Comparison of ENCODE assay signal across 11 cellular contexts in the genomic region with DNA sequence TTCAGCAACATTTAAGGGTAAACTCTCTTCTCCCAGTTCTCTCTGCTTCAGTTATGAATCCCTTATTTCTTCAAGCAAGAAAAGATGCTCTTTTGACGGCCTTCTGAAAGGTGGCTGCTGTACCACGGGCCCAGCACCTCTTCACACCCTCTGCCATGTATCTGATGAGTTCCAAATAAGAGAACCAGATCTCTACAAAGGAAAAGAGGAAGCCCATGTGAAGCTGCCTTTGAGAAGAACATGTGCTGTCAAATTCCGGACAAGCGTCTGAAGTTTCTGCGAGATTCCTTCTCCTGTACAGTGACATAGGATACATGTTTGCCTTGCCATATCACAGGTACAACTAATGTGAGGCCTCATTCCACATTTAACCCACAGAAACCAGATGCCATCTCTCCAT. TPM values are rescaled to one million over a fixed set of nuclear protein-coding genes. Genes with fewer than 3 reads are reported as not detected.
DNase-seq lines count a peak whose midpoint lies in the region; ATAC-seq, FAIRE-seq and TF ChIP-seq lines count a peak whose summit lies in the region.
"Had no signal": no experiment of that assay in that cellular context is flagged by ENCODE, and none has a peak within 500 bp of the region (broad histone marks: within the 10 kb centered on the region; RNA-seq: fewer than 3 reads in every experiment).

No MANE protein-coding gene starts in this region.

- peak overlapping the region; percentile 29 for H3K27ac Mint-ChIP-seq in activated naive CD4-positive, alpha-beta T cell treated with anti-CD3 and anti-CD28 coated beads, Interleukin-2, amount 10 ng/mL, durations not matched to agents 7 days and 5 days
- no peak overlapping the region for H3K27ac Mint-ChIP-seq in activated naive CD4-positive, alpha-beta T cell treated with anti-CD3 and anti-CD28 coated beads, Interleukin-2, amount 50 U/mL, for 72 hours
- H3K27ac Mint-ChIP-seq in T-helper 17 cell (peak overlapping the region; percentile 99), immature natural killer cell (peak overlapping the region; percentile 92 to 97 (median 94))

- no peak for ATAC-seq in activated naive CD4-positive, alpha-beta T cell treated with anti-CD3 and anti-CD28 coated beads, Interleukin-2, amount 50 U/mL, for 72 hours
- no peak for ATAC-seq in T-helper 17 cell

- H3K9me3 Mint-ChIP-seq in activated naive CD4-positive, alpha-beta T cell treated with anti-CD3 and anti-CD28 coated beads, Interleukin-2, amount 10 ng/mL, durations not matched to agents 7 days and 5 days: no peaks in the 10 kb centered on the region
- H3K9me3 Mint-ChIP-seq in activated naive CD4-positive, alpha-beta T cell treated with anti-CD3 and anti-CD28 coated beads, Interleukin-2, amount 50 U/mL, for 72 hours: no peaks in the 10 kb centered on the region
- H3K9me3 Mint-ChIP-seq in immature natural killer cell: no peaks in the 10 kb centered on the region

- H3K4me3 ChIP-seq in foreskin fibroblast (ENCODE audit: low read depth in 1 of 2, low read length in 2 of 2): no peak overlapping the region
- H3K4me3 ChIP-seq: lung, ovary had no signal

- peaks cover 45% of the 10 kb centered on the region for H3K36me3 Mint-ChIP-seq in activated naive CD4-positive, alpha-beta T cell treated with anti-CD3 and anti-CD28 coated beads, Interleukin-2, amount 10 ng/mL, durations not matched to agents 7 days and 5 days
- peaks cover 0 to 12% of the 10 kb centered on the region in 2 donors for H3K36me3 Mint-ChIP-seq in activated naive CD4-positive, alpha-beta T cell treated with anti-CD3 and anti-CD28 coated beads, Interleukin-2, amount 50 U/mL, for 72 hours
- peaks cover 3% of the 10 kb centered on the region for H3K36me3 Mint-ChIP-seq in T-helper 17 cell (ENCODE audit: low read depth)
- H3K36me3 Mint-ChIP-seq in immature natural killer cell: peaks cover 0 to 7% (median 4%) of the 10 kb centered on the region in 3 donors

- CTCF ChIA-PET in activated naive CD4-positive, alpha-beta T cell treated with anti-CD3 and anti-CD28 coated beads, Interleukin-2, amount 10 ng/mL, durations not matched to agents 7 days and 5 days (lab: Charles Lee): interaction anchor here (1.7 to 10.8 kb wide), 2 partner anchors 26 to 59 kb away, joined by 4 to 182 read pairs; partner anchors contain the start of gene SH3BP5

- H3K9me3 ChIP-seq in T-helper 17 cell (ENCODE audit: control insufficient read depth, low read length, poor library complexity, severe bottlenecking): no peaks in the 10 kb centered on the region
- H3K9me3 ChIP-seq: ovary had no signal

- H3K27me3 Mint-ChIP-seq in activated naive CD4-positive, alpha-beta T cell treated with anti-CD3 and anti-CD28 coated beads, Interleukin-2, amount 10 ng/mL, durations not matched to agents 7 days and 5 days: no peaks in the 10 kb centered on the region
- H3K27me3 Mint-ChIP-seq in T-helper 17 cell (no peaks in the 10 kb centered on the region), immature natural killer cell (ENCODE audit: low read depth in 3 of 3) (peaks cover 6 to 12% (median 7%) of the 10 kb centered on the region in 3 donors)

- FAIRE-seq in frontal cortex (lab: Jason Lieb, UNC): no peak

- no peak for DNase-seq in activated naive CD4-positive, alpha-beta T cell treated with anti-CD3 and anti-CD28 coated beads, Interleukin-2, amount 10 ng/mL, durations not matched to agents 7 days and 5 days
- DNase-seq in activated naive CD4-positive, alpha-beta T cell treated with anti-CD3 and anti-CD28 coated beads, Interleukin-2, amount 50 U/mL, for 72 hours (ENCODE audit: low spot score in 2 of 2): no peak
- DNase-seq in T-helper 17 cell (no peak), immature natural killer cell (no peak), ureter (ENCODE audit: low spot score) (peak; percentile 15), frontal cortex (ENCODE audit: low spot score in 2 of 2) (no peak), HuH-7 (ENCODE audit: low spot score) (no peak), foreskin fibroblast (no peak)
- DNase-seq: NCI-H1436 treated with DMSO at 0.1 percent for 48 hours had no signal

- no peak for TF ChIP-seq CTCF in foreskin fibroblast (IDR thresholded peaks at IDR 0.05; ENCODE audit: low read depth, low read length)

- H3K4me3 Mint-ChIP-seq in activated naive CD4-positive, alpha-beta T cell treated with anti-CD3 and anti-CD28 coated beads, Interleukin-2, amount 10 ng/mL, durations not matched to agents 7 days and 5 days: no peak overlapping the region
- H3K4me3 Mint-ChIP-seq in T-helper 17 cell (peak overlapping the region; percentile 21), immature natural killer cell (peak overlapping the region; percentile 22 to 70 (median 29))

- peaks cover 80% of the 10 kb centered on the region for H3K4me1 Mint-ChIP-seq in activated naive CD4-positive, alpha-beta T cell treated with anti-CD3 and anti-CD28 coated beads, Interleukin-2, amount 10 ng/mL, durations not matched to agents 7 days and 5 days
- H3K4me1 Mint-ChIP-seq in T-helper 17 cell (peaks cover 76% of the 10 kb centered on the region), immature natural killer cell (peaks cover 93 to 95% of the 10 kb centered on the region in 2 donors)

RNA-seq across cellular contexts. Expression of gene SH3BP5, which starts 59.2 kb away (rescaled TPM):
- 10 to 100 TPM in 1 of 2 donors, 1 to 10 TPM in 1; 2.6 to 18.9 TPM for total RNA-seq in activated naive CD4-positive, alpha-beta T cell treated with anti-CD3 and anti-CD28 coated beads, Interleukin-2, amount 50 U/mL, for 72 hours
- total RNA-seq in T-helper 17 cell: 10 to 100 TPM; 50.7 to 78.4 TPM
- 100 to 1,000 TPM in 1 of 3 donors, 10 to 100 TPM in 2; 52.1 to 160 (median 67.4) TPM for polyA plus RNA-seq in immature natural killer cell
- total RNA-seq in ureter: 68.0 TPM
- 67.7 TPM for total RNA-seq in frontal cortex

Comparison
In these comparisons a context has a peak if more than half of its experiments do, and no peak if none do; other contexts are left out.
1. H3K27ac Mint-ChIP-seq: peak in activated naive CD4-positive, alpha-beta T cell treated with anti-CD3 and anti-CD28 coated beads, Interleukin-2, amount 10 ng/mL, durations not matched to agents 7 days and 5 days (single experiment), T-helper 17 cell (single experiment) and immature natural killer cell (6 of 6); none in activated naive CD4-positive, alpha-beta T cell treated with anti-CD3 and anti-CD28 coated beads, Interleukin-2, amount 50 U/mL, for 72 hours (0 of 2).